Comparison of ENCODE assay signal across 22 cellular contexts in the genomic region with DNA sequence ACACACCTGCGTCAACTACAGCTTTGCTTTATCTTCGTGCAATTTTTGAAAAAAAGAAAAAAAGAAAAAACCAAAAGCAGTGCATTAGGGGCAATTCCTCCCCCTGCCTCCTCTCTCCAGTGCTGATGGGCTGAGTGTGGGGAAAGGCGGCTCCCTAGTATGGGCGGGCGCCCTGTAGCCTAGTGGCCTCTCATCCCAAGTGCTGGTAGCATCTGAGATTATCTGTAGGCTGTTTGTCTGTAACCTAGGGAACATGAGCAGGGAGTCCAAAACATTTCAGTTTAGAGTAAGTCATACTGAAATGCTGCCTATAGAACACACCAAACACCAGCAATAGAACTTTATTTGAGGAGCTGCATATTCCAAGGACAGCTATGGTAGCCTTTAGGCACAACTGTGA.
"Had no signal": no experiment of that assay in that cellular context is flagged by ENCODE, and none has a peak within 500 bp of the region (broad histone marks: within the 10 kb centered on the region; RNA-seq: fewer than 3 reads in every experiment).

No MANE protein-coding gene starts in this region.

- H3K4me1 ChIP-seq: SJSA1 had no signal

- DNase-seq: IMR-90, Kasumi-1, MM.1S, NCI-H1092 treated with DMSO at 0.1 percent for 48 hours, NCI-H1436, NCI-H187, NCI-H2029, NCI-H2081 treated with DMSO at 0.1 percent for 48 hours, NCI-H2171, NCI-H226, NCI-H446, NCI-H510A, NCI-H524 treated with DMSO at 0.1 percent for 48 hours, NCI-H69, NCI-H774, SIG-M5 had no signal

- FAIRE-seq: HepG2 had no signal

- H3K4me3 ChIP-seq: SJSA1, SK-N-MC had no signal

- H3K27me3 ChIP-seq: SJSA1 had no signal

- H3K4me2 ChIP-seq: KMS-11 had no signal

- H3K27ac ChIP-seq: KMS-11, SJSA1, SK-N-MC had no signal

- H3K9ac ChIP-seq: KMS-11 had no signal

- ATAC-seq: HepG2, Panc1, Right ventricle myocardium inferior had no signal

- H3K36me3 ChIP-seq: SJSA1 had no signal
